ENCODE assay signal across 9 cellular contexts in genomic region chr17:47660064-47660492, GRCh38. TPM values are rescaled to one million over a fixed set of nuclear protein-coding genes. Genes with fewer than 3 reads are reported as not detected.
DNase-seq lines count a peak whose midpoint lies in the region; ATAC-seq, FAIRE-seq and TF ChIP-seq lines count a peak whose summit lies in the region.
"Had no signal": no experiment of that assay in that cellular context is flagged by ENCODE, and none has a peak within 500 bp of the region (broad histone marks: within the 10 kb centered on the region; RNA-seq: fewer than 3 reads in every experiment).

No MANE protein-coding gene starts in this region.

- DNase-seq in GM19239 (ENCODE audit: insufficient read length, low spot score) (no peak), spleen (no peak), NCI-H526 (lab: John Stamatoyannopoulos, UW) (no peak), NCI-H526 treated with DMSO at 0.1 percent for 48 hours (lab: John Stamatoyannopoulos, UW) (no peak), C1 segment of cervical spinal cord (lab: John Stamatoyannopoulos, UW) (no peak)
- no peak for DNase-seq in activated CD8-positive, alpha-beta T cell treated with anti-CD3 and anti-CD28 coated beads for 36 hours

- CTCF ChIA-PET in activated CD8-positive, alpha-beta T cell treated with anti-CD3 and anti-CD28 coated beads for 36 hours (lab: Charles Lee): interaction anchor here (1.0 to 1.2 kb wide), 3 partner anchors 71 to 141 kb away, joined by 3 read pairs; no protein-coding TSS in a partner anchor

- intact Hi-C loops in activated CD8-positive, alpha-beta T cell treated with anti-CD3 and anti-CD28 coated beads for 36 hours (cut with micrococcal nuclease): no loop called here
- intact Hi-C loops in spleen (cut with DNase I; ENCODE audit: low total_unique reads): no loop called here

- peaks cover 16 to 98% (median 63%) of the 10 kb centered on the region in 6 donors for H3K4me1 ChIP-seq in spleen

- H3K27ac ChIP-seq in spleen: peak overlapping the region; percentile 62 to 92 (median 84)
- H3K27ac ChIP-seq: epithelial cell of prostate had no signal

- H3K36me3 Mint-ChIP-seq in activated CD8-positive, alpha-beta T cell treated with anti-CD3 and anti-CD28 coated beads for 36 hours (ENCODE audit: low read depth): peaks cover 75% of the 10 kb centered on the region

- peak overlapping the region in 6 of 8 donors; percentile 2 to 61 (median 6) for H3K4me3 ChIP-seq in spleen

- H3K9me3 ChIP-seq in spleen: no peaks in the 10 kb centered on the region

- H3K27me3 Mint-ChIP-seq in activated CD8-positive, alpha-beta T cell treated with anti-CD3 and anti-CD28 coated beads for 36 hours: no peaks in the 10 kb centered on the region

- WGBS in spleen, 5 donors: 10 to 15% (median 13%) methylated on average over 6 of the region's 6 CpGs

- TF ChIP-seq CTCF in activated CD8-positive, alpha-beta T cell treated with anti-CD3 and anti-CD28 coated beads for 36 hours (IDR thresholded peaks at IDR 0.05): peak; percentile 25
- peak in 7 of 11 experiments; percentile 17 to 60 (median 48) for TF ChIP-seq CTCF in spleen (IDR thresholded peaks at IDR 0.05 in 8 of 11, conservative IDR thresholded peaks at IDR 0.05 in 3 of 11)

- H3K4me1 Mint-ChIP-seq in activated CD8-positive, alpha-beta T cell treated with anti-CD3 and anti-CD28 coated beads for 36 hours (ENCODE audit: low read depth): peaks cover 49% of the 10 kb centered on the region

- H3K9me3 Mint-ChIP-seq in activated CD8-positive, alpha-beta T cell treated with anti-CD3 and anti-CD28 coated beads for 36 hours: no peaks in the 10 kb centered on the region

- peak overlapping the region; percentile 60 for H3K4me3 Mint-ChIP-seq in activated CD8-positive, alpha-beta T cell treated with anti-CD3 and anti-CD28 coated beads for 36 hours

- peaks cover 0 to 96% (median 77%) of the 10 kb centered on the region in 6 donors for H3K36me3 ChIP-seq in spleen

- ATAC-seq in HG03139 (IDR thresholded peaks at IDR 0.05; ENCODE audit: unreplicated experiment) (peak; percentile 49), GM21360 (IDR thresholded peaks at IDR 0.05; ENCODE audit: unreplicated experiment) (no peak)
- peak; percentile 74 for ATAC-seq in activated CD8-positive, alpha-beta T cell treated with anti-CD3 and anti-CD28 coated beads for 36 hours

- TF ChIP-seq POLR2A in spleen (IDR thresholded peaks at IDR 0.05): no peak

- peak overlapping the region; percentile 79 for H3K27ac Mint-ChIP-seq in activated CD8-positive, alpha-beta T cell treated with anti-CD3 and anti-CD28 coated beads for 36 hours

- H3K27me3 ChIP-seq in spleen (replicated peaks in 1 of 7): no peaks in the 10 kb centered on the region

- peak; percentile 72 for FAIRE-seq in GM19239 (lab: Jason Lieb, UNC)

- POLR2A ChIA-PET in activated CD8-positive, alpha-beta T cell treated with anti-CD3 and anti-CD28 coated beads for 36 hours (lab: Charles Lee): interaction anchor here (0.6 to 26.8 kb wide), 4 partner anchors 5 to 119 kb away, joined by 3 to 583 read pairs (median 293); partner anchors contain the start of genes KPNB1 and TBKBP1

RNA-seq across cellular contexts. Expression of gene KPNB1, which starts 10.4 kb away (rescaled TPM):
- 100 to 1,000 TPM; 589 to 605 TPM for total RNA-seq in activated CD8-positive, alpha-beta T cell treated with anti-CD3 and anti-CD28 coated beads for 36 hours
- total RNA-seq in spleen: 100 to 1,000 TPM; 232 to 331 (median 259) TPM
- 10 to 100 TPM; 37.0 to 56.7 (median 49.0) TPM for polyA plus RNA-seq in spleen

RNA-seq across cellular contexts. Expression of gene TBKBP1, which starts 33.9 kb away (rescaled TPM):
- 10 to 100 TPM; 12.4 to 13.6 TPM for total RNA-seq in activated CD8-positive, alpha-beta T cell treated with anti-CD3 and anti-CD28 coated beads for 36 hours
- 10 to 100 TPM; 11.6 to 28.0 (median 19.6) TPM for total RNA-seq in spleen
- polyA plus RNA-seq in spleen: 10 to 100 TPM in 2 of 3 donors, 1 to 10 TPM in 1; 3.8 to 25.7 (median 10.2) TPM
